In the genomic region with DNA sequence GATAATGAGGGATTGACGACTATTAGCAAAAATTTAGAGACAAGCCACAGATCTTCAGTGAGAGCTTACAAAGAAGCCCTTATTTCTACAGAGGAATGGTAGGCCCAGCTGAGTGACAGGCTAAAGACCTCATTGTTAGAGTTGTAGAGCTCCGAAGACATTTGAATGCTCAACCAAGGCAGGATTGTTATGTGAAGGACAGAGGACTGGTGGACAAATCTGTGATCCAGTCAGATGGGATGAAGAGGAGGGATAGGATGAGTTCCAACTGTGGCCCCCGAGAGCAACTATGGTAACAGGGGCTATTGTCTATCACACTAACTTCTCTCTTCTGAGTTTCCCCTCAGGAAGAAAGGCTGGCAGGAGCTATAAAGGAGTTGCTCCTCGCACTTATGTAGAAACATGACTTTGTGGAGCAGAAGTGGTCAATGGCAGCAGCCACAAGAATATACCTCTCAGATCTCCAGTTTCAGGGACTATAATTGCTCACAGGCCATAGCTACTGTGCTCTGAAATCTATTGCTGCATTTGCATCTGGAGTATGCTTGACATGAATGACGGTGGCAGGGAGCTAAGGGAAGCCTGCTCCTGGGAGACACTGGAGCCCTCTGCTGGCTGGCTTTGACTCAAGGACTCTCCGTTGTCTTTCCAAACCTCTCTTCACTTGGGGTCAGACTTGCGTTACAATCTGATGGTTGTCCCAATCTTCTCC, we compare ENCODE assay signal across 8 cellular contexts. TPM values are rescaled to one million over a fixed set of nuclear protein-coding genes. Genes with fewer than 3 reads are reported as not detected.
DNase-seq lines count a peak whose midpoint lies in the region; ATAC-seq and TF ChIP-seq lines count a peak whose summit lies in the region.

No MANE protein-coding gene starts in this region.

- H3K4me2 ChIP-seq in fibroblast of lung (ENCODE audit: extremely low read depth, insufficient read depth, low read length) (no peak overlapping the region), neuronal stem cell (ENCODE audit: insufficient read depth, low read length, poor library complexity, severe bottlenecking) (no peak overlapping the region)

- no peak overlapping the region for H3K14ac ChIP-seq in neuronal stem cell (ENCODE audit: low read length)

- peaks cover 2% of the 10 kb centered on the region for H3K36me3 Mint-ChIP-seq in T-helper 17 cell (ENCODE audit: low read depth)

- no peak overlapping the region for H3K27ac ChIP-seq in fibroblast of lung (ENCODE audit: insufficient read depth, low read length)
- H3K27ac ChIP-seq in neuronal stem cell (replicated peaks; ENCODE audit: low read length): no peak overlapping the region

- H4K20me1 ChIP-seq in fibroblast of lung (ENCODE audit: control insufficient read depth, extremely low read depth, insufficient read depth, low read length): no peaks in the 10 kb centered on the region

- H3K4ac ChIP-seq in neuronal stem cell (ENCODE audit: low read length): no peak overlapping the region

- H3K18ac ChIP-seq in neuronal stem cell (ENCODE audit: low read length): no peak overlapping the region

- H4K91ac ChIP-seq in neuronal stem cell (ENCODE audit: low read depth, low read length, poor library complexity): no peak overlapping the region

- H3K4me3 Mint-ChIP-seq in T-helper 17 cell: no peak overlapping the region

- H3K36me3 ChIP-seq in fibroblast of lung (ENCODE audit: control insufficient read depth, insufficient read depth, low read length) (no peaks in the 10 kb centered on the region), neuronal stem cell (replicated peaks in 1 of 2; ENCODE audit: control insufficient read depth in 2 of 2, insufficient read depth in 2 of 2, low read length in 2 of 2) (no peaks in the 10 kb centered on the region)

- peak; percentile 77 for TF ChIP-seq CTCF in LNCaP clone FGC (IDR thresholded peaks at IDR 0.05; ENCODE audit: control insufficient read depth, extremely low read depth, insufficient read depth)
- TF ChIP-seq CTCF in fibroblast of lung (conservative IDR thresholded peaks at IDR 0.05 in 1 of 2, IDR thresholded peaks at IDR 0.05 in 1 of 2; ENCODE audit: low read depth in 1 of 2, low read length in 2 of 2): peak; percentile 79 to 84

- ATAC-seq in T-helper 17 cell (no peak), GM19328 (IDR thresholded peaks at IDR 0.05; ENCODE audit: unreplicated experiment) (no peak)

- no peaks in the 10 kb centered on the region for H3K79me1 ChIP-seq in neuronal stem cell (ENCODE audit: low read depth, low read length)

- in situ Hi-C loops in SK-MEL-5 (cut with HindIII; ENCODE audit: low pct_unique_long_range_greater_than_20kb, low sequenced_read_pairs): no loop called here

- H3K27me3 Mint-ChIP-seq in T-helper 17 cell: peaks cover 45% of the 10 kb centered on the region

- H3K79me2 ChIP-seq in fibroblast of lung (ENCODE audit: control insufficient read depth, insufficient read depth, low read length): no peaks in the 10 kb centered on the region

- H3K4me1 Mint-ChIP-seq in T-helper 17 cell: peaks cover 4% of the 10 kb centered on the region

- no peak overlapping the region for H2BK12ac ChIP-seq in neuronal stem cell (ENCODE audit: low read length)

- no CpG with 5 or more reads among the region's 7 CpGs for WGBS in neuronal stem cell (ENCODE audit: extremely low coverage in 2 of 2, insufficient read length in 2 of 2, insufficient replicate concordance in 1 of 2), 2 donors

- H3K4me1 ChIP-seq in fibroblast of lung (ENCODE audit: control insufficient read depth, extremely low read depth, insufficient read depth, low read length) (no peaks in the 10 kb centered on the region), neuronal stem cell (ENCODE audit: control insufficient read depth in 2 of 2, insufficient read depth in 1 of 2, low read depth in 1 of 2, low read length in 2 of 2) (peaks cover 0 to 3% of the 10 kb centered on the region in 2 donors)

- H2BK15ac ChIP-seq in neuronal stem cell (ENCODE audit: low read length): no peak overlapping the region

- DNase-seq in NCI-H524 (lab: John Stamatoyannopoulos, UW): peak; percentile 11 to 65
- DNase-seq in NCI-H524 treated with DMSO at 0.1 percent for 48 hours (lab: John Stamatoyannopoulos, UW): no peak
- DNase-seq in LNCaP clone FGC (ENCODE audit: low read depth): peak; percentile 40
- peak; percentile 85 for DNase-seq in SK-MEL-5 (ENCODE audit: low read depth, low spot score)
- DNase-seq in fibroblast of lung (ENCODE audit: low read depth in 2 of 2): peak; percentile 46 to 56
- DNase-seq in neuronal stem cell (ENCODE audit: low spot score): no peak
- no peak for DNase-seq in T-helper 17 cell

- H3K9ac ChIP-seq in fibroblast of lung (ENCODE audit: insufficient read depth, low read length): no peak overlapping the region
- H3K9ac ChIP-seq in neuronal stem cell (ENCODE audit: low read depth, low read length, poor library complexity): no peak overlapping the region

- H4K8ac ChIP-seq in neuronal stem cell (ENCODE audit: low read depth, low read length): no peak overlapping the region

- H3K9me3 ChIP-seq in fibroblast of lung (ENCODE audit: control insufficient read depth, insufficient read depth, low read depth, low read length): no peaks in the 10 kb centered on the region
- no peaks in the 10 kb centered on the region for H3K9me3 ChIP-seq in neuronal stem cell (replicated peaks in 1 of 2; ENCODE audit: control insufficient read depth in 2 of 2, insufficient read depth in 1 of 2, low read depth in 1 of 2, low read length in 2 of 2)
- H3K9me3 ChIP-seq in T-helper 17 cell (ENCODE audit: control insufficient read depth, low read length, poor library complexity, severe bottlenecking): no peaks in the 10 kb centered on the region

- no peak overlapping the region for H2AK5ac ChIP-seq in neuronal stem cell (ENCODE audit: low read depth, low read length)

- no peak overlapping the region for H2BK5ac ChIP-seq in neuronal stem cell (ENCODE audit: low read length)

- H3K23ac ChIP-seq in neuronal stem cell (ENCODE audit: low read depth, low read length, poor library complexity): no peak overlapping the region

- H3K4me3 ChIP-seq in LNCaP clone FGC (ENCODE audit: low read depth, low read length): no peak overlapping the region
- H3K4me3 ChIP-seq in fibroblast of lung (replicated peaks in 1 of 4; ENCODE audit: control extremely low read depth in 1 of 4, insufficient read depth in 1 of 4, low read depth in 3 of 4, low read length in 4 of 4): no peak overlapping the region
- no peak overlapping the region for H3K4me3 ChIP-seq in neuronal stem cell (ENCODE audit: low read length in 2 of 2)

- H3K27me3 ChIP-seq in fibroblast of lung (ENCODE audit: control insufficient read depth, insufficient read depth, low read length) (no peaks in the 10 kb centered on the region), neuronal stem cell (ENCODE audit: control insufficient read depth in 3 of 3, insufficient read depth in 3 of 3, low read depth in 1 of 3, low read length in 3 of 3) (no peaks in the 10 kb centered on the region)

- H2AFZ ChIP-seq in fibroblast of lung (ENCODE audit: low read length) (no peak overlapping the region), neuronal stem cell (ENCODE audit: low read length) (peak overlapping the region; percentile 55)

- H2BK120ac ChIP-seq in neuronal stem cell (ENCODE audit: low read depth, low read length): no peak overlapping the region

- H3K27ac Mint-ChIP-seq in T-helper 17 cell: no peak overlapping the region

RNA-seq across cellular contexts. Expression of gene GREB1L, which starts 50.3 kb away (rescaled TPM):
- total RNA-seq in SK-MEL-5 (2014; rRNA removed; shearing (Covaris generic)): 0.50 and 1.9 TPM in 2 replicates
- 0.18 and 4.5 TPM in 2 replicates for polyA plus RNA-seq in SK-MEL-5 (2015; cell fraction: cytosol; rRNA removed)
- polyA plus RNA-seq in SK-MEL-5 (2015; cell fraction: nucleus; rRNA removed): 1.1 and 3.4 TPM in 2 replicates
- total RNA-seq in fibroblast of lung (0.26 and 0.33 TPM in 2 replicates), T-helper 17 cell (not detected)
- 0.11 and 0.41 TPM in 2 replicates for polyA plus RNA-seq in fibroblast of lung
- polyA plus RNA-seq in fibroblast of lung (2012): 0.03 and 0.36 TPM in 2 replicates
- polyA minus RNA-seq in fibroblast of lung (ENCODE audit: low replicate concordance): not detected in 2 replicates
- polyA plus RNA-seq in neuronal stem cell (2013, experiment 1 of 2): 59.3 TPM
- polyA plus RNA-seq in neuronal stem cell (2013, experiment 2 of 2): 59.9 TPM

Comparison
In these comparisons a context has a peak if more than half of its experiments do, and no peak if none do; other contexts are left out.
1. DNase-seq: peak in NCI-H524 (2 of 2), LNCaP clone FGC (single experiment), SK-MEL-5 (single experiment) and fibroblast of lung (2 of 2); none in NCI-H524 treated with DMSO at 0.1 percent for 48 hours (single experiment), neuronal stem cell (single experiment) and T-helper 17 cell (0 of 3).